1 cellular context compared by ENCODE assay signal in the genomic region with DNA sequence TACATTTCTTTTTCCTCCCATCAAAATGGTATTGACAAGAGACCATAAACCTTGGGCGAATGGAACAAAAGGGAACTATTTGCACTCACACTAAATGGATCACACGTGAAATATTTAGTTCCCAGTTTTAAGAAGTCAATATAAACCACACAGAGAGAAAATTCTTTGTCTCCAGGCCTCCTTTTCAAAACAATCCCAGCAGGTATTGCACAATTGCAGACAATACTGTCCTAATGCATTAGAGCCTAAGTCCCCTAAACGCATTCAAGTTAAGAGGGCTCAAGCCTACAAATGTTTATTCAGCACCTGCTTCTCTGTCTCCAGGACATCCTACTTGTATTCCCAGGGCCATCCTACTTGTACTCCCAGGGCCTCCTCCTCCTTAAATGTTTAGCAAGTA.
TF ChIP-seq lines count a peak whose summit lies in the region.

No MANE protein-coding gene starts in this region.

TF ChIP-seq in H1, 55 proteins besides CTCF, POLR2A, EP300 and RAD21:
- TF ChIP-seq MAFK (IDR thresholded peaks at IDR 0.05; ENCODE audit: low read depth, low read length), result no peak
- no peak for TF ChIP-seq CREB1 (IDR thresholded peaks at IDR 0.05)
- no peak for TF ChIP-seq SAP30 (IDR thresholded peaks at IDR 0.05; ENCODE audit: insufficient read depth, insufficient replicate concordance, low read length)
- peak; percentile 55; the same call in 1 of the 2 replicates for TF ChIP-seq CEBPB (IDR thresholded peaks at IDR 0.05; ENCODE audit: low read depth, low read length)
- no peak for TF ChIP-seq CTBP2 (IDR thresholded peaks at IDR 0.05; ENCODE audit: borderline replicate concordance, insufficient read depth, insufficient read length, low read length)
- TF ChIP-seq ZNF274 (IDR thresholded peaks at IDR 0.05; ENCODE audit: borderline replicate concordance, extremely low read depth, low read length), result no peak
